11 cellular contexts compared by ENCODE assay signal in the genomic region with DNA sequence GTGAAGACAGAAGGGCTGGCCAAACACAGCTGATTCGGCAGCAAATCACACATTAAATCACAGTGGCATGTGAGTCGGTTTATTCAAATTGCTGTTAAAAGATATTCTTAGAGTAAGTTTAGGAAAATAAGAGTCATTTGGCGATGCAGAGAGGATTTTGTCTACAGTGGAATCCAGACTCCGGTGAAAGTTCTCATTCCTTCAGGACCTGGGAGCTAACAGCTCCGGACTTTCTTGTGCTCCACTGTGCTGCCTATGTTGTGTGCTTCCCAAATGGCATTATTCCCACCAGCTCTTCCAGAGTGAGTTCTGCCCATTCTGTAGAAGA. TPM values are rescaled to one million over a fixed set of nuclear protein-coding genes. Genes with fewer than 3 reads are reported as not detected.
DNase-seq lines count a peak whose midpoint lies in the region; ATAC-seq and TF ChIP-seq lines count a peak whose summit lies in the region.
"Had no signal": no experiment of that assay in that cellular context is flagged by ENCODE, and none has a peak within 500 bp of the region (broad histone marks: within the 10 kb centered on the region; RNA-seq: fewer than 3 reads in every experiment).

No MANE protein-coding gene starts in this region.

- H3K4me3 Mint-ChIP-seq in naive thymus-derived CD4-positive, alpha-beta T cell = peak overlapping the region in 9 of 10 donors; percentile 48 to 99 (median 94)

- no peaks in the 10 kb centered on the region for H4K20me1 ChIP-seq in Karpas-422 (ENCODE audit: insufficient read depth, low read depth, low read length)

- no peak for ATAC-seq in naive thymus-derived CD4-positive, alpha-beta T cell
- no peak for ATAC-seq in HG03469 (IDR thresholded peaks at IDR 0.05; ENCODE audit: unreplicated experiment)
- ATAC-seq: mucosa of descending colon had no signal

- POLR2A ChIA-PET in naive thymus-derived CD4-positive, alpha-beta T cell (lab: Charles Lee) = interaction anchor here (0.5 to 4.5 kb wide), 3 partner anchors 78 to 1063 kb away, joined by 3 to 46 read pairs (median 32); a partner anchor contains a TSS

- peak overlapping the region; percentile 91 for H3K4me2 ChIP-seq in Karpas-422 (ENCODE audit: low read depth, low read length, poor library complexity, severe bottlenecking)

- H3K9me3 Mint-ChIP-seq in naive thymus-derived CD4-positive, alpha-beta T cell = peaks cover 0 to 5% (median 0%) of the 10 kb centered on the region in 11 donors

- peaks cover 0 to 9% (median 3%) of the 10 kb centered on the region in 5 donors for H3K36me3 Mint-ChIP-seq in naive thymus-derived CD4-positive, alpha-beta T cell

- intact Hi-C loops in naive thymus-derived CD4-positive, alpha-beta T cell (cut with micrococcal nuclease) = loop anchor here (10.0 kb wide), 5 partner anchors 148 to 1672 kb away; a partner anchor contains a TSS

- H3K9me2 ChIP-seq in Karpas-422 (replicated peaks; ENCODE audit: insufficient read depth, low read length) = no peaks in the 10 kb centered on the region

- no peak overlapping the region for H3K9ac ChIP-seq in Karpas-422 (ENCODE audit: low read length)

- no peaks in the 10 kb centered on the region for H3K9me3 ChIP-seq in Karpas-422 (ENCODE audit: low read length)
- H3K9me3 ChIP-seq in naive thymus-derived CD4-positive, alpha-beta T cell (ENCODE audit: control insufficient read depth in 2 of 3, low read length in 3 of 3) = no peaks in the 10 kb centered on the region
- H3K9me3 ChIP-seq: mucosa of descending colon, SJCRH30 had no signal

- no peaks in the 10 kb centered on the region for H3K36me3 ChIP-seq in ACC112 (ENCODE audit: insufficient read depth, low read length)
- no peaks in the 10 kb centered on the region for H3K36me3 ChIP-seq in Karpas-422 (ENCODE audit: insufficient read depth, low read length)
- no peaks in the 10 kb centered on the region for H3K36me3 ChIP-seq in naive thymus-derived CD4-positive, alpha-beta T cell (ENCODE audit: control insufficient read depth in 2 of 3, insufficient read depth in 3 of 3, low read length in 3 of 3)
- H3K36me3 ChIP-seq: SJCRH30 had no signal

- H3K27ac ChIP-seq in ACC112 (ENCODE audit: low read depth, low read length) (peak overlapping the region; percentile 94), Karpas-422 (ENCODE audit: low read length) (no peak overlapping the region)
- H3K27ac ChIP-seq in naive thymus-derived CD4-positive, alpha-beta T cell (ENCODE audit: low read depth, low read length) = peak overlapping the region; percentile 92
- H3K27ac ChIP-seq: SJCRH30 had no signal

- CTCF ChIA-PET in naive thymus-derived CD4-positive, alpha-beta T cell (lab: Charles Lee) = no interaction called here

- H3K4me3 ChIP-seq in ACC112 (ENCODE audit: low read depth, low read length) = peak overlapping the region; percentile 85
- H3K4me3 ChIP-seq in Karpas-422 (ENCODE audit: low read length) = no peak overlapping the region
- no peak overlapping the region for H3K4me3 ChIP-seq in choroid plexus epithelial cell (ENCODE audit: low read depth, low read length)
- no peak overlapping the region for H3K4me3 ChIP-seq in naive thymus-derived CD4-positive, alpha-beta T cell (ENCODE audit: low read length)
- H3K4me3 ChIP-seq: mucosa of descending colon had no signal

- peaks cover 0 to 22% (median 9%) of the 10 kb centered on the region in 7 donors for H3K4me1 Mint-ChIP-seq in naive thymus-derived CD4-positive, alpha-beta T cell

- peak overlapping the region in 8 of 9 donors; percentile 63 to 99 (median 96) for H3K27ac Mint-ChIP-seq in naive thymus-derived CD4-positive, alpha-beta T cell

- H3K27me3 ChIP-seq in ACC112 (ENCODE audit: insufficient read depth, low read length) = no peaks in the 10 kb centered on the region
- H3K27me3 ChIP-seq in Karpas-422 (ENCODE audit: low read length) = no peaks in the 10 kb centered on the region
- no peaks in the 10 kb centered on the region for H3K27me3 ChIP-seq in naive thymus-derived CD4-positive, alpha-beta T cell (ENCODE audit: control insufficient read depth in 2 of 2, insufficient read depth in 2 of 2, low read length in 2 of 2)
- H3K27me3 ChIP-seq: SJCRH30 had no signal

- no peak for TF ChIP-seq CTCF in choroid plexus epithelial cell (conservative IDR thresholded peaks at IDR 0.05; ENCODE audit: low read depth, low read length)

- H3K79me2 ChIP-seq in ACC112 (ENCODE audit: control insufficient read depth, insufficient read depth, low read length, unreplicated experiment) = no peaks in the 10 kb centered on the region
- H3K79me2 ChIP-seq in Karpas-422 (ENCODE audit: low read length) = no peaks in the 10 kb centered on the region

- H2AFZ ChIP-seq in ACC112 (ENCODE audit: low read length, unreplicated experiment) = peak overlapping the region; percentile 53
- H2AFZ ChIP-seq in Karpas-422 (ENCODE audit: low read length) = no peak overlapping the region

- H3K4me1 ChIP-seq in ACC112 (ENCODE audit: control insufficient read depth, insufficient read depth, low read length, unreplicated experiment) = peaks cover 28% of the 10 kb centered on the region
- H3K4me1 ChIP-seq in Karpas-422 (ENCODE audit: low read length) = peaks cover 27% of the 10 kb centered on the region
- peaks cover 0 to 5% of the 10 kb centered on the region in 2 donors for H3K4me1 ChIP-seq in naive thymus-derived CD4-positive, alpha-beta T cell (ENCODE audit: control insufficient read depth in 2 of 2, insufficient read depth in 2 of 2, low read length in 2 of 2)
- H3K4me1 ChIP-seq: SJCRH30 had no signal

- peaks cover 0 to 2% (median 0%) of the 10 kb centered on the region in 5 donors for H3K27me3 Mint-ChIP-seq in naive thymus-derived CD4-positive, alpha-beta T cell

- no peak for DNase-seq in Karpas-422
- peak; percentile 26 for DNase-seq in choroid plexus epithelial cell (ENCODE audit: low read depth)
- DNase-seq in naive thymus-derived CD4-positive, alpha-beta T cell = no peak
- DNase-seq in NCI-H187 (lab: John Stamatoyannopoulos, UW) = no peak
- no peak for DNase-seq in NCI-H69 (lab: John Stamatoyannopoulos, UW)
- no peak for DNase-seq in GM19238 (ENCODE audit: insufficient read length, low spot score)
- DNase-seq: DMS 273 treated with DMSO at 0.1 percent for 48 hours, SJCRH30 had no signal

RNA-seq across cellular contexts. Expression of a gene that starts 1.5 kb away (rescaled TPM):
- total RNA-seq in Karpas-422 (2014; rRNA removed; shearing (Covaris generic); ENCODE audit: low replicate concordance) = 10.1 and 10.5 TPM in 2 replicates
- total RNA-seq in naive thymus-derived CD4-positive, alpha-beta T cell = 10 to 100 TPM in 4 of 5 experiments, 1 to 10 TPM in 1; 3.7 to 18.0 (median 13.4) TPM
- polyA plus RNA-seq in naive thymus-derived CD4-positive, alpha-beta T cell = 1 to 10 TPM; 5.2 to 7.6 TPM
